In genomic region chr6:26550250-26550993, GRCh38 we compare ENCODE assay signal across 9 cellular contexts. TPM values are rescaled to one million over a fixed set of nuclear protein-coding genes. Genes with fewer than 3 reads are reported as not detected.
A peak's percentile ranks its signal among the peaks of the same experiment; 100 is the strongest.
DNase-seq lines count a peak whose midpoint lies in the region; ATAC-seq lines count a peak whose summit lies in the region.
"Had no signal": no experiment of that assay in that cellular context is flagged by ENCODE, and none has a peak within 500 bp of the region (broad histone marks: within the 10 kb centered on the region; RNA-seq: fewer than 3 reads in every experiment).

No MANE protein-coding gene starts in this region.

- H3K4me3 Mint-ChIP-seq in naive thymus-derived CD4-positive, alpha-beta T cell, result peak overlapping the region in 9 of 10 donors; percentile 88 to 95 (median 91)

- peak overlapping the region; percentile 60 to 68 for H3K4me3 ChIP-seq in esophagus (ENCODE audit: low read depth in 1 of 2, low read length in 2 of 2)
- peak overlapping the region; percentile 76 for H3K4me3 ChIP-seq in naive thymus-derived CD4-positive, alpha-beta T cell (ENCODE audit: low read length)

- CTCF ChIA-PET in naive thymus-derived CD4-positive, alpha-beta T cell (lab: Charles Lee), result interaction anchor here (0.7 to 1.9 kb wide), 3 partner anchors 10 to 209 kb away, joined by 3 to 8 read pairs (median 4); no protein-coding TSS in a partner anchor

- H3K4me1 ChIP-seq in esophagus (ENCODE audit: control insufficient read depth in 2 of 2, insufficient read depth in 2 of 2, low read length in 1 of 2), result peaks cover 0 to 2% of the 10 kb centered on the region in 2 donors
- H3K4me1 ChIP-seq in naive thymus-derived CD4-positive, alpha-beta T cell (ENCODE audit: control insufficient read depth in 2 of 2, insufficient read depth in 2 of 2, low read length in 2 of 2), result peaks cover 7 to 18% of the 10 kb centered on the region in 2 donors

- peaks cover 0 to 4% (median 0%) of the 10 kb centered on the region in 11 donors for H3K9me3 Mint-ChIP-seq in naive thymus-derived CD4-positive, alpha-beta T cell

- POLR2A ChIA-PET in naive thymus-derived CD4-positive, alpha-beta T cell (lab: Charles Lee), result interaction anchor here (0.7 to 5.5 kb wide), 5 partner anchors 15 to 187 kb away, joined by 3 to 101 read pairs (median 3); partner anchors contain the start of genes BTN1A1 and HMGN4

- H3K27me3 Mint-ChIP-seq in naive thymus-derived CD4-positive, alpha-beta T cell, result peaks cover 0 to 2% (median 0%) of the 10 kb centered on the region in 5 donors

- peak; percentile 83 for DNase-seq in activated effector memory CD4-positive, alpha-beta T cell treated with anti-CD3 and anti-CD28 coated beads, Interleukin-2, amount 50 U/mL, for 16 hours
- no peak for DNase-seq in activated effector memory CD4-positive, alpha-beta T cell treated with Interleukin-2 at 50 U/mL for 16 hours
- DNase-seq in NCI-H345 treated with DMSO at 0.1 percent for 48 hours (lab: John Stamatoyannopoulos, UW; ENCODE audit: unreplicated experiment), result peak; percentile 62
- DNase-seq in activated CD4-positive, alpha-beta T cell treated with anti-CD3 and anti-CD28 coated beads, Interleukin-2, amount 50 U/mL, for 24 hours (ENCODE audit: low read depth in 1 of 2, low spot score in 1 of 2), result peak; percentile 24 to 59
- peak in 4 of 9 donors; percentile 28 to 67 (median 36) for DNase-seq in naive thymus-derived CD4-positive, alpha-beta T cell
- peak; percentile 66 for DNase-seq in ureter (ENCODE audit: low spot score)

- H3K36me3 ChIP-seq in esophagus (ENCODE audit: control insufficient read depth in 2 of 2, insufficient read depth in 2 of 2, low read length in 1 of 2), result no peaks in the 10 kb centered on the region
- H3K36me3 ChIP-seq in naive thymus-derived CD4-positive, alpha-beta T cell (ENCODE audit: control insufficient read depth in 2 of 3, insufficient read depth in 3 of 3, low read length in 3 of 3), result peaks cover 0 to 5% (median 0%) of the 10 kb centered on the region in 3 experiments

- 5 to 9% methylated on average over 42 of the region's 42 CpGs for WGBS in esophagus, 2 donors

- H3K36me3 Mint-ChIP-seq in naive thymus-derived CD4-positive, alpha-beta T cell, result peaks cover 0 to 11% (median 2%) of the 10 kb centered on the region in 5 donors

- H3K27ac Mint-ChIP-seq in naive thymus-derived CD4-positive, alpha-beta T cell, result peak overlapping the region in 7 of 9 donors; percentile 60 to 86 (median 75)

- no peaks in the 10 kb centered on the region for H3K27me3 ChIP-seq in esophagus (ENCODE audit: control insufficient read depth in 1 of 2, insufficient read depth in 2 of 2, low read length in 2 of 2)
- H3K27me3 ChIP-seq in naive thymus-derived CD4-positive, alpha-beta T cell (ENCODE audit: control insufficient read depth in 2 of 2, insufficient read depth in 2 of 2, low read length in 2 of 2), result no peaks in the 10 kb centered on the region
- H3K27me3 ChIP-seq: pancreas had no signal

- H3K4me1 Mint-ChIP-seq in naive thymus-derived CD4-positive, alpha-beta T cell, result peaks cover 8 to 21% (median 15%) of the 10 kb centered on the region in 7 donors

- no peaks in the 10 kb centered on the region for H3K9me3 ChIP-seq in esophagus (ENCODE audit: control insufficient read depth in 2 of 2, insufficient read depth in 1 of 2, low read depth in 1 of 2, low read length in 1 of 2)
- H3K9me3 ChIP-seq in naive thymus-derived CD4-positive, alpha-beta T cell (ENCODE audit: control insufficient read depth in 2 of 3, low read length in 3 of 3), result no peaks in the 10 kb centered on the region
- H3K9me3 ChIP-seq: pancreas had no signal

- H3K27ac ChIP-seq in esophagus (ENCODE audit: low read depth in 2 of 2, low read length in 1 of 2), result peak overlapping the region in 1 of 2 donors; percentile 16
- peak overlapping the region; percentile 56 for H3K27ac ChIP-seq in naive thymus-derived CD4-positive, alpha-beta T cell (ENCODE audit: low read depth, low read length)
- H3K27ac ChIP-seq: pancreas had no signal

- peak; percentile 33 for ATAC-seq in naive thymus-derived CD4-positive, alpha-beta T cell
- ATAC-seq in HG03139 (IDR thresholded peaks at IDR 0.05; ENCODE audit: unreplicated experiment), result no peak

- intact Hi-C loops in naive thymus-derived CD4-positive, alpha-beta T cell (cut with micrococcal nuclease), result no loop called here

RNA-seq across cellular contexts. Expression of gene HMGN4, which starts 12.3 kb away (rescaled TPM):
- polyA plus RNA-seq in esophagus, result 10 to 100 TPM in 1 of 2 donors, 1 to 10 TPM in 1; 6.4 to 27.5 TPM
- 10 to 100 TPM; 37.6 to 96.0 (median 81.7) TPM for total RNA-seq in naive thymus-derived CD4-positive, alpha-beta T cell
- 100 to 1,000 TPM; 122 to 154 TPM for polyA plus RNA-seq in naive thymus-derived CD4-positive, alpha-beta T cell
- 75.3 TPM for total RNA-seq in ureter

RNA-seq across cellular contexts. Expression of gene ABT1, which starts 46.3 kb away (rescaled TPM):
- 10 to 100 TPM in 1 of 2 donors, 1 to 10 TPM in 1; 7.9 to 17.8 TPM for polyA plus RNA-seq in esophagus
- 10 to 100 TPM; 23.3 to 37.5 (median 35.0) TPM for total RNA-seq in naive thymus-derived CD4-positive, alpha-beta T cell
- polyA plus RNA-seq in naive thymus-derived CD4-positive, alpha-beta T cell, result 10 to 100 TPM; 39.4 to 44.8 TPM
- 17.0 TPM for total RNA-seq in ureter

RNA-seq across cellular contexts. Expression of gene BTN1A1, which starts 50.3 kb away (rescaled TPM):
- not detected for polyA plus RNA-seq in esophagus
- not detected for total RNA-seq in naive thymus-derived CD4-positive, alpha-beta T cell
- polyA plus RNA-seq in naive thymus-derived CD4-positive, alpha-beta T cell, result not detected
- total RNA-seq in ureter, result not detected
- total RNA-seq: pancreas had no signal
- polyA plus RNA-seq: pancreas had no signal
